ENCODE assay signal across 13 cellular contexts in genomic region chr3:4829031-4829394, GRCh38.
DNase-seq lines count a peak whose midpoint lies in the region; ATAC-seq and TF ChIP-seq lines count a peak whose summit lies in the region.
"Had no signal": no experiment of that assay in that cellular context is flagged by ENCODE, and none has a peak within 500 bp of the region (broad histone marks: within the 10 kb centered on the region; RNA-seq: fewer than 3 reads in every experiment).

No MANE protein-coding gene starts in this region.

- H3K18ac ChIP-seq in mesendoderm (ENCODE audit: low read length), result no peak overlapping the region

- H3K9me3 Mint-ChIP-seq in activated T-helper 17 cell treated with anti-CD3 and anti-CD28 coated beads, Interleukin-2, amount 50 U/mL, for 72 hours, result no peaks in the 10 kb centered on the region
- H3K9me3 Mint-ChIP-seq in natural killer cell (peaks cover 0 to 3% of the 10 kb centered on the region in 2 donors), mesothelial cell of epicardium (no peaks in the 10 kb centered on the region)

- intact Hi-C loops in HCT116 (cut with micrococcal nuclease) (loop anchor here (5.0 kb wide), 1 partner anchor 148 kb away; the partner anchor contains the start of gene BHLHE40), natural killer cell (cut with micrococcal nuclease) (no loop called here)

- no CpG with 5 or more reads among the region's 1 CpG for WGBS in mesendoderm (ENCODE audit: extremely low coverage, insufficient coverage, low lambda C conversion rate)

- no peaks in the 10 kb centered on the region for H3K9me3 ChIP-seq in HCT116 (ENCODE audit: control insufficient read depth in 1 of 2, insufficient read depth in 1 of 2, low read depth in 1 of 2, low read length in 2 of 2)
- H3K9me3 ChIP-seq: upper lobe of left lung had no signal

- no peak for TF ChIP-seq POLR2A in HCT116 (IDR thresholded peaks at IDR 0.05; ENCODE audit: borderline replicate concordance, extremely low read depth, insufficient read depth, insufficient read length)

- no peak overlapping the region for H2BK120ac ChIP-seq in mesendoderm (ENCODE audit: low read depth, low read length)

- H3K4me1 Mint-ChIP-seq in activated T-helper 17 cell treated with anti-CD3 and anti-CD28 coated beads, Interleukin-2, amount 50 U/mL, for 72 hours, result peaks cover 65% of the 10 kb centered on the region
- peaks cover 76 to 77% of the 10 kb centered on the region in 2 donors for H3K4me1 Mint-ChIP-seq in natural killer cell
- H3K4me1 Mint-ChIP-seq in mesothelial cell of epicardium, result peaks cover 44% of the 10 kb centered on the region

- H4K20me1 ChIP-seq in HCT116 (ENCODE audit: insufficient read depth), result no peaks in the 10 kb centered on the region

- no peak overlapping the region for H3K56ac ChIP-seq in mesendoderm (ENCODE audit: low read length)

- RAD21 ChIA-PET in HCT116 (lab: Charles Lee; ENCODE audit: low non-redundant PET in 1 of 2, low total read pairs in 2 of 2, uncharacterized antibody in 2 of 2, unreplicated experiment in 2 of 2), result no interaction called here

- H3K27ac ChIP-seq in HCT116 (ENCODE audit: low read depth, low read length) (no peak overlapping the region), mesendoderm (ENCODE audit: low read depth, low read length) (no peak overlapping the region)
- H3K27ac ChIP-seq: SK-N-MC had no signal

- no peak overlapping the region for H3K4ac ChIP-seq in mesendoderm (ENCODE audit: low read depth, low read length)

- H2AK5ac ChIP-seq in mesendoderm (ENCODE audit: low read length), result no peak overlapping the region

- H3K27me3 ChIP-seq in HCT116 (ENCODE audit: insufficient read depth, low read length) (no peaks in the 10 kb centered on the region), mesendoderm (ENCODE audit: insufficient read depth, low read length, poor library complexity) (no peaks in the 10 kb centered on the region)
- H3K27me3 ChIP-seq: upper lobe of left lung had no signal

- H3K27ac Mint-ChIP-seq in activated T-helper 17 cell treated with anti-CD3 and anti-CD28 coated beads, Interleukin-2, amount 50 U/mL, for 72 hours, result peak overlapping the region; percentile 98
- H3K27ac Mint-ChIP-seq in natural killer cell, result peak overlapping the region; percentile 64 to 97
- no peak overlapping the region for H3K27ac Mint-ChIP-seq in mesothelial cell of epicardium

- POLR2A ChIA-PET in HCT116 (lab: Charles Lee), result no interaction called here

- TF ChIP-seq RAD21 in HCT116 (IDR thresholded peaks at IDR 0.05; ENCODE audit: low read depth), result no peak

- no peak overlapping the region for H3K9ac ChIP-seq in HCT116 (ENCODE audit: low read length)
- no peak overlapping the region for H3K9ac ChIP-seq in mesendoderm (ENCODE audit: low read length)

- H3K4me3 Mint-ChIP-seq in activated T-helper 17 cell treated with anti-CD3 and anti-CD28 coated beads, Interleukin-2, amount 50 U/mL, for 72 hours, result peak overlapping the region; percentile 84
- H3K4me3 Mint-ChIP-seq in natural killer cell (peak overlapping the region; percentile 70), mesothelial cell of epicardium (no peak overlapping the region)

- no peak overlapping the region for H2AFZ ChIP-seq in HCT116 (ENCODE audit: low read depth, low read length, poor library complexity, severe bottlenecking)

- no TSS peak for BruUV-seq in HCT116 (replicated peaks; lab: Mats Ljungman, UMichigan)

- H3K4me1 ChIP-seq in HCT116 (ENCODE audit: control insufficient read depth in 1 of 2, insufficient read depth in 2 of 2, low read length in 2 of 2) (peaks cover 20 to 54% of the 10 kb centered on the region in 2 experiments), mesendoderm (ENCODE audit: control insufficient read depth, low read depth, low read length) (peaks cover 12% of the 10 kb centered on the region)

- TF ChIP-seq CTCF in GM10266 (IDR thresholded peaks at IDR 0.05; ENCODE audit: control insufficient read depth, insufficient read depth, low read depth, missing control alignments) (no peak), HCT116 (IDR thresholded peaks at IDR 0.05 in 2 of 3, conservative IDR thresholded peaks at IDR 0.05 in 1 of 3; ENCODE audit: borderline replicate concordance in 1 of 3, insufficient read depth in 1 of 3, low read depth in 2 of 3, low read length in 2 of 3) (no peak), natural killer cell (IDR thresholded peaks at IDR 0.05) (no peak), mesothelial cell of epicardium (IDR thresholded peaks at IDR 0.05; ENCODE audit: unreplicated experiment) (no peak)

- H3K4me3 ChIP-seq in HCT116 (replicated peaks in 1 of 2; ENCODE audit: low read depth in 1 of 2, low read length in 2 of 2) (no peak overlapping the region), mesendoderm (ENCODE audit: low read length) (no peak overlapping the region)
- H3K4me3 ChIP-seq: SK-N-MC, upper lobe of left lung had no signal

- no peak for ATAC-seq in HCT116
- ATAC-seq in activated T-helper 17 cell treated with anti-CD3 and anti-CD28 coated beads, Interleukin-2, amount 50 U/mL, for 72 hours (replicated peaks), result peak; percentile 54
- ATAC-seq in natural killer cell, result no peak
- no peak for ATAC-seq in HG02759 (IDR thresholded peaks at IDR 0.05; ENCODE audit: unreplicated experiment)
- ATAC-seq: left lobe of liver had no signal

- H3K36me3 Mint-ChIP-seq in activated T-helper 17 cell treated with anti-CD3 and anti-CD28 coated beads, Interleukin-2, amount 50 U/mL, for 72 hours (ENCODE audit: low read depth), result peaks cover 86% of the 10 kb centered on the region
- H3K36me3 Mint-ChIP-seq in natural killer cell, result peaks cover 8% of the 10 kb centered on the region
- H3K36me3 Mint-ChIP-seq in mesothelial cell of epicardium, result no peaks in the 10 kb centered on the region

- H3K36me3 ChIP-seq in HCT116 (ENCODE audit: control insufficient read depth in 1 of 2, insufficient read depth in 2 of 2, low read length in 2 of 2), result no peaks in the 10 kb centered on the region
- H3K36me3 ChIP-seq in mesendoderm (ENCODE audit: control insufficient read depth, insufficient read depth, low read length), result no peaks in the 10 kb centered on the region

- H3K27me3 Mint-ChIP-seq in activated T-helper 17 cell treated with anti-CD3 and anti-CD28 coated beads, Interleukin-2, amount 50 U/mL, for 72 hours, result no peaks in the 10 kb centered on the region
- H3K27me3 Mint-ChIP-seq in natural killer cell (ENCODE audit: low read depth in 2 of 2), result no peaks in the 10 kb centered on the region
- H3K27me3 Mint-ChIP-seq in mesothelial cell of epicardium (ENCODE audit: low read depth), result no peaks in the 10 kb centered on the region

- H3K79me1 ChIP-seq in mesendoderm (ENCODE audit: low read length), result no peaks in the 10 kb centered on the region

- H3K9me2 ChIP-seq in HCT116 (ENCODE audit: insufficient read depth), result no peaks in the 10 kb centered on the region

- CTCF ChIA-PET in HCT116 (lab: Charles Lee), result no interaction called here

- H3K4me2 ChIP-seq in HCT116 (ENCODE audit: low read length) (no peak overlapping the region), mesendoderm (ENCODE audit: low read length) (no peak overlapping the region)

- no peak overlapping the region for H4K8ac ChIP-seq in mesendoderm (ENCODE audit: low read depth, low read length)

- H3K79me2 ChIP-seq in HCT116 (ENCODE audit: insufficient read depth, low read length) (no peaks in the 10 kb centered on the region), mesendoderm (ENCODE audit: control insufficient read depth, insufficient read depth, low read length) (no peaks in the 10 kb centered on the region)

- no peak overlapping the region for H3K23ac ChIP-seq in mesendoderm (ENCODE audit: low read length)

- H2BK15ac ChIP-seq in mesendoderm (replicated peaks; ENCODE audit: low read depth), result no peak overlapping the region

- DNase-seq in GM10266 (ENCODE audit: extremely low spot score) (peak; percentile 43), HCT116 (ENCODE audit: low read depth, low spot score) (no peak), natural killer cell (no peak), mesendoderm (no peak), NCI-H1092 (lab: John Stamatoyannopoulos, UW) (no peak), mesothelial cell of epicardium (ENCODE audit: low spot score in 2 of 2, unreplicated experiment in 2 of 2) (no peak)
- DNase-seq: activated effector memory CD4-positive, alpha-beta T cell treated with Interleukin-2 at 50 U/mL for 16 hours; NCI-H1930 had no signal

- H2BK5ac ChIP-seq in mesendoderm (ENCODE audit: low read length), result no peak overlapping the region

- no peak overlapping the region for H4K5ac ChIP-seq in mesendoderm (ENCODE audit: low read length)

TF ChIP-seq in HCT116, 20 proteins besides CTCF, POLR2A, EP300 and RAD21:
- TF ChIP-seq ELF1 (IDR thresholded peaks at IDR 0.05; ENCODE audit: borderline replicate concordance, low read depth), result no peak
- peak; percentile 7; the same call in 1 of the 2 replicates for TF ChIP-seq FOSL1 (IDR thresholded peaks at IDR 0.05; ENCODE audit: low read depth)
- TF ChIP-seq EGR1 (IDR thresholded peaks at IDR 0.05; ENCODE audit: low read depth), result no peak
